In genomic region chr9:73154760-73155159, GRCh38 we compare ENCODE assay signal across 9 cellular contexts. TPM values are rescaled to one million over a fixed set of nuclear protein-coding genes. Genes with fewer than 3 reads are reported as not detected.
DNase-seq lines count a peak whose midpoint lies in the region; ATAC-seq and TF ChIP-seq lines count a peak whose summit lies in the region.
"Had no signal": no experiment of that assay in that cellular context is flagged by ENCODE, and none has a peak within 500 bp of the region (broad histone marks: within the 10 kb centered on the region; RNA-seq: fewer than 3 reads in every experiment).

No MANE protein-coding gene starts in this region.

- CTCF ChIA-PET in HCT116 (lab: Charles Lee) = no interaction called here

- H4K20me1 ChIP-seq in HCT116 (ENCODE audit: insufficient read depth) = no peaks in the 10 kb centered on the region

- peaks cover 37 to 60% of the 10 kb centered on the region in 2 experiments for H3K4me1 ChIP-seq in HCT116 (ENCODE audit: control insufficient read depth in 1 of 2, insufficient read depth in 2 of 2, low read length in 2 of 2)
- peaks cover 48% of the 10 kb centered on the region for H3K4me1 ChIP-seq in RWPE2 (ENCODE audit: insufficient read depth, poor library complexity, severe bottlenecking)

- H3K9me3 ChIP-seq in HCT116 (ENCODE audit: control insufficient read depth in 1 of 2, insufficient read depth in 1 of 2, low read depth in 1 of 2, low read length in 2 of 2) (no peaks in the 10 kb centered on the region), RWPE2 (ENCODE audit: severe bottlenecking) (no peaks in the 10 kb centered on the region)

- peaks cover 21 to 25% of the 10 kb centered on the region in 2 experiments; a peak in 3 of 4 replicates for H3K36me3 ChIP-seq in HCT116 (ENCODE audit: control insufficient read depth in 1 of 2, insufficient read depth in 2 of 2, low read length in 2 of 2)
- peaks cover 75% of the 10 kb centered on the region for H3K36me3 ChIP-seq in RWPE2 (ENCODE audit: low read depth)

- no peak for TF ChIP-seq RAD21 in HCT116 (IDR thresholded peaks at IDR 0.05; ENCODE audit: low read depth)

- peaks cover 71% of the 10 kb centered on the region for H3K79me2 ChIP-seq in HCT116 (ENCODE audit: insufficient read depth, low read length)

- no peaks in the 10 kb centered on the region for H3K9me2 ChIP-seq in HCT116 (ENCODE audit: insufficient read depth)

- H3K4me3 ChIP-seq in HCT116 (replicated peaks in 1 of 2; ENCODE audit: low read depth in 1 of 2, low read length in 2 of 2) (no peak overlapping the region), RWPE2 (ENCODE audit: severe bottlenecking) (peak overlapping the region; percentile 52), skin epidermis (peak overlapping the region in 6 of 7 experiments; percentile 29 to 49 (median 45))

- H3K27ac ChIP-seq in HCT116 (ENCODE audit: low read depth, low read length) (peak overlapping the region; percentile 95; the same call in 1 of the 2 replicates), RWPE2 (ENCODE audit: poor library complexity, severe bottlenecking) (peak overlapping the region; percentile 96), epithelial cell of prostate (peak overlapping the region; percentile 92), skin epidermis (peak overlapping the region in 20 of 21 experiments; percentile 12 to 95 (median 82))

- no TSS peak for BruUV-seq in HCT116 (replicated peaks; lab: Mats Ljungman, UMichigan)

- H2AFZ ChIP-seq in HCT116 (ENCODE audit: low read depth, low read length, poor library complexity, severe bottlenecking) = no peak overlapping the region

- no peak for ATAC-seq in HCT116
- ATAC-seq in RWPE2 (ENCODE audit: low read depth) = no peak
- no peak for ATAC-seq in GM18858 (IDR thresholded peaks at IDR 0.05; ENCODE audit: unreplicated experiment)

- POLR2A ChIA-PET in HCT116 (lab: Charles Lee) = interaction anchor here (0.6 to 1.8 kb wide), 10 partner anchors 10 to 958 kb away, joined by 3 to 10 read pairs (median 4); no protein-coding TSS in a partner anchor

- DNase-seq in HCT116 (ENCODE audit: low read depth, low spot score) = no peak
- DNase-seq in RWPE2 (ENCODE audit: low spot score) = no peak
- no peak for DNase-seq in epithelial cell of prostate (ENCODE audit: low read depth, low spot score)
- DNase-seq in NCI-H1436 treated with DMSO at 0.1 percent for 48 hours (lab: John Stamatoyannopoulos, UW) = no peak
- DNase-seq in NCI-H187 (lab: John Stamatoyannopoulos, UW) = no peak
- no peak for DNase-seq in hypothalamus (lab: John Stamatoyannopoulos, UW)
- DNase-seq: midbrain had no signal

- RAD21 ChIA-PET in HCT116 (lab: Charles Lee; ENCODE audit: low non-redundant PET in 1 of 2, low total read pairs in 2 of 2, uncharacterized antibody in 2 of 2, unreplicated experiment in 2 of 2) = no interaction called here

- TF ChIP-seq CTCF in HCT116 (IDR thresholded peaks at IDR 0.05 in 2 of 3, conservative IDR thresholded peaks at IDR 0.05 in 1 of 3; ENCODE audit: borderline replicate concordance in 1 of 3, insufficient read depth in 1 of 3, low read depth in 2 of 3, low read length in 2 of 3) = no peak
- no peak for TF ChIP-seq CTCF in RWPE2 (IDR thresholded peaks at IDR 0.05; ENCODE audit: poor library complexity, severe bottlenecking)

- TF ChIP-seq POLR2A in HCT116 (IDR thresholded peaks at IDR 0.05; ENCODE audit: borderline replicate concordance, extremely low read depth, insufficient read depth, insufficient read length) = no peak

- H3K27me3 ChIP-seq in HCT116 (ENCODE audit: insufficient read depth, low read length) (no peaks in the 10 kb centered on the region), RWPE2 (ENCODE audit: insufficient read depth, poor library complexity, severe bottlenecking) (no peaks in the 10 kb centered on the region)

- H3K4me2 ChIP-seq in HCT116 (ENCODE audit: low read length) = peak overlapping the region; percentile 82

- intact Hi-C loops in HCT116 (cut with micrococcal nuclease) = no loop called here

- H3K9ac ChIP-seq in HCT116 (ENCODE audit: low read length) = 0 out of 2 replicates have a peak overlapping the region, but pooled peaks have one; percentile 65

TF ChIP-seq in HCT116, 20 proteins besides CTCF, POLR2A, EP300 and RAD21:
- no peak for TF ChIP-seq CEBPB (IDR thresholded peaks at IDR 0.05; ENCODE audit: low read depth)
- no peak for TF ChIP-seq TCF7L2 (IDR thresholded peaks at IDR 0.05; ENCODE audit: borderline replicate concordance, extremely low read depth, insufficient read depth, insufficient read length)
- 0 out of 2 replicates have a peak, but pooled peaks have one; percentile 15 for TF ChIP-seq SIN3A (IDR thresholded peaks at IDR 0.05; ENCODE audit: low read depth)

RNA-seq across cellular contexts. Expression of gene ANXA1, which starts 3.1 kb away (rescaled TPM):
- 486 TPM for total RNA-seq in HCT116 (2021; ENCODE audit: unreplicated experiment)
- 380 and 384 TPM in 2 replicates for polyA plus RNA-seq in HCT116 (2012)

Comparison
In these comparisons a context has a peak if more than half of its experiments do, and no peak if none do; other contexts are left out.
1. H3K4me3 ChIP-seq: peak in RWPE2 (single experiment) and skin epidermis (6 of 7); none in HCT116 (0 of 2).
2. Peak in every context shown above with its lines, with median percentiles within 50 percentile points of each other: H3K27ac ChIP-seq.